18 cellular contexts compared by ENCODE assay signal in the genomic region with DNA sequence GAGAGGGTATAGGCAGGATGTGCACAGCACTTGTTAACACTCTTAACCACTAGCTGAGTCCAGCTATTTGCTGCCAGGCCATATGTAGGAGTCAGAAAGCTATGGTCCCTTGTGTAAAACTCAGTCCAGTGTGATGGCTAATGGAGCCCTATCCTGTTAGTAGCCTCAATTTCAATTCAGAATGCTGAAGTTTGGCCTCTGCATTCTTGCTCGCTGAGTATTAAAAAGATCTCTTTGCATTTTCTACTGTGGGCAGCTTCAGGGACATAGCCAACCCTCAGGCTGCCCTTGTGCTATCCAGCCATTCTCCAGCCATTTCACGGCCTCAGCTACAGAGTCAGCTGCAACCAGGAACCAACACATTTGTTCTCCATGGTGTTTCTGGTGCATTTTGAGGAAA.
"Had no signal": no experiment of that assay in that cellular context is flagged by ENCODE, and none has a peak within 500 bp of the region (broad histone marks: within the 10 kb centered on the region; RNA-seq: fewer than 3 reads in every experiment).

No MANE protein-coding gene starts in this region.

- H3K9me3 ChIP-seq: heart left ventricle, left ventricle myocardium inferior, psoas muscle had no signal

- DNase-seq: activated CD4-positive, alpha-beta T cell treated with anti-CD3 and anti-CD28 coated beads, Interleukin-2, amount 10 ng/mL, durations not matched to agents 7 days and 5 days; activated CD8-positive, alpha-beta memory T cell treated with anti-CD3 and anti-CD28 coated beads, Interleukin-2, amount 50 U/mL, for 4 hours; activated naive CD4-positive, alpha-beta T cell treated with anti-CD3 and anti-CD28 coated beads for 36 hours; activated naive CD8-positive, alpha-beta T cell treated with anti-CD3 and anti-CD28 coated beads, Interleukin-2, amount 50 U/mL, for 24 hours; activated T-cell treated with anti-CD3 and anti-CD28 coated beads, Interleukin-2, amount 50 U/mL, for 4 hours; anterior cingulate cortex; dermis blood vessel endothelial cell; heart left ventricle; immature natural killer cell; left ventricle myocardium inferior; mammary epithelial cell; naive thymus-derived CD4-positive, alpha-beta T cell; psoas muscle; right cardiac atrium; stimulated activated CD4-positive, alpha-beta T cell treated with anti-CD3 and anti-CD28 coated beads, Interleukin-4, amount 100 ng/mL, for 24 hours had no signal

- H3K4me2 ChIP-seq: neural progenitor cell had no signal

- H3K36me3 ChIP-seq: heart left ventricle, left ventricle myocardium inferior, neural progenitor cell had no signal

- ATAC-seq: activated CD4-positive, CD25-positive, alpha-beta regulatory T cell treated with anti-CD3 and anti-CD28 coated beads, Interleukin-2, amount 50 U/mL, for 24 hours; activated naive CD8-positive, alpha-beta T cell treated with anti-CD3 and anti-CD28 coated beads, Interleukin-2, amount 50 U/mL, for 24 hours; activated T-cell treated with anti-CD3 and anti-CD28 coated beads, Interleukin-2, amount 50 U/mL, for 4 hours; heart left ventricle; naive thymus-derived CD4-positive, alpha-beta T cell; psoas muscle; right cardiac atrium had no signal

- H3K4me1 ChIP-seq: psoas muscle had no signal

- H3K4me3 ChIP-seq: heart left ventricle, left ventricle myocardium inferior, neural progenitor cell, psoas muscle had no signal

- H2AFZ ChIP-seq: neural progenitor cell had no signal

- H3K9ac ChIP-seq: neural progenitor cell had no signal

- H3K27ac ChIP-seq: epithelial cell of prostate, heart left ventricle, left ventricle myocardium inferior, neural progenitor cell, psoas muscle had no signal

- H3K27me3 ChIP-seq: heart left ventricle, neural progenitor cell had no signal
